10 cellular contexts compared by ENCODE assay signal in genomic region chr1:78855258-78855657, GRCh38.
DNase-seq lines count a peak whose midpoint lies in the region; ATAC-seq and TF ChIP-seq lines count a peak whose summit lies in the region.
"Had no signal": no experiment of that assay in that cellular context is flagged by ENCODE, and none has a peak within 500 bp of the region (broad histone marks: within the 10 kb centered on the region; RNA-seq: fewer than 3 reads in every experiment).

No MANE protein-coding gene starts in this region.

- H3K27ac Mint-ChIP-seq in CD8-positive, alpha-beta T cell, result no peak overlapping the region
- no peak overlapping the region for H3K27ac Mint-ChIP-seq in H9
- H3K27ac Mint-ChIP-seq: natural killer cell treated with Interleukin-12 subunit alpha and Interleukin-12 subunit beta and Interleukin-15 and Interleukin-18, amount 100 ng/mL, for 72 hours had no signal

- H3K79me2 ChIP-seq in H9 (ENCODE audit: insufficient read depth, low read length), result no peaks in the 10 kb centered on the region

- H3K27ac ChIP-seq in CD8-positive, alpha-beta T cell (ENCODE audit: low read depth, low read length), result no peak overlapping the region
- no peak overlapping the region for H3K27ac ChIP-seq in H9 (ENCODE audit: insufficient read length, low read depth, low read length)
- H3K27ac ChIP-seq: esophagus muscularis mucosa had no signal

- no peak overlapping the region for H3T11ph ChIP-seq in H9 (ENCODE audit: low read length)

- H3K18ac ChIP-seq in H9 (ENCODE audit: insufficient read length, low read depth, low read length), result no peak overlapping the region

- POLR2A ChIA-PET in CD8-positive, alpha-beta T cell (lab: Charles Lee), result no interaction called here

- ATAC-seq in GM18870 (IDR thresholded peaks at IDR 0.05; ENCODE audit: unreplicated experiment) (peak; percentile 97), GM21515 (IDR thresholded peaks at IDR 0.05; ENCODE audit: unreplicated experiment) (peak; percentile 96), HG03064 (IDR thresholded peaks at IDR 0.05; ENCODE audit: low read depth, unreplicated experiment) (peak; percentile 97)
- no peak for ATAC-seq in CD8-positive, alpha-beta T cell
- ATAC-seq: natural killer cell treated with Interleukin-12 subunit alpha and Interleukin-12 subunit beta and Interleukin-15 and Interleukin-18, amount 100 ng/mL, for 72 hours had no signal

- no peak overlapping the region for H4K8ac ChIP-seq in H9 (replicated peaks; ENCODE audit: insufficient read length, low read depth, low read length)

- no peak overlapping the region for H2AK5ac ChIP-seq in H9 (ENCODE audit: insufficient read length, low read length)

- H3K79me1 ChIP-seq in H9 (ENCODE audit: insufficient read depth, low read depth, low read length, poor library complexity, severe bottlenecking), result no peaks in the 10 kb centered on the region

- H3K27me3 ChIP-seq in CD8-positive, alpha-beta T cell (ENCODE audit: insufficient read depth, low read length), result no peaks in the 10 kb centered on the region
- H3K27me3 ChIP-seq in H9 (ENCODE audit: insufficient read depth, low read length), result no peaks in the 10 kb centered on the region
- H3K27me3 ChIP-seq: esophagus muscularis mucosa had no signal

- peaks cover 4% of the 10 kb centered on the region for H3K9me3 Mint-ChIP-seq in CD8-positive, alpha-beta T cell
- H3K9me3 Mint-ChIP-seq in H9, result peaks cover 9% of the 10 kb centered on the region in 2 experiments

- CTCF ChIA-PET in CD8-positive, alpha-beta T cell (lab: Charles Lee), result no interaction called here

- H3K4me1 Mint-ChIP-seq in CD8-positive, alpha-beta T cell (ENCODE audit: low read depth), result no peaks in the 10 kb centered on the region
- no peaks in the 10 kb centered on the region; a peak in 1 of 4 replicates for H3K4me1 Mint-ChIP-seq in H9

- H3K9me3 ChIP-seq in CD8-positive, alpha-beta T cell (ENCODE audit: low read length), result no peaks in the 10 kb centered on the region
- no peaks in the 10 kb centered on the region for H3K9me3 ChIP-seq in H9 (ENCODE audit: control insufficient read depth, low read depth, low read length)
- H3K9me3 ChIP-seq: esophagus muscularis mucosa had no signal

- H2BK15ac ChIP-seq in H9 (ENCODE audit: low read depth, low read length), result no peak overlapping the region

- H2BK20ac ChIP-seq in H9 (ENCODE audit: low read depth, low read length, poor library complexity, severe bottlenecking), result no peak overlapping the region

- no peak overlapping the region for H3K4me3 ChIP-seq in CD8-positive, alpha-beta T cell (ENCODE audit: low read depth, low read length)
- H3K4me3 ChIP-seq: esophagus muscularis mucosa had no signal

- no peaks in the 10 kb centered on the region for H3K36me3 ChIP-seq in CD8-positive, alpha-beta T cell (ENCODE audit: insufficient read depth, low read length)
- H3K36me3 ChIP-seq: esophagus muscularis mucosa had no signal

- no peak overlapping the region for H3K23ac ChIP-seq in H9 (ENCODE audit: insufficient read length, low read depth, low read length)

- no peak overlapping the region for H3K4me3 Mint-ChIP-seq in CD8-positive, alpha-beta T cell
- H3K4me3 Mint-ChIP-seq in H9, result no peak overlapping the region
- H3K4me3 Mint-ChIP-seq: natural killer cell treated with Interleukin-12 subunit alpha and Interleukin-12 subunit beta and Interleukin-15 and Interleukin-18, amount 100 ng/mL, for 72 hours had no signal

- DNase-seq in MV-4-11 (lab: John Stamatoyannopoulos, UW) (peak; percentile 65), amygdala (lab: John Stamatoyannopoulos, UW) (no peak), NCI-H774 (lab: John Stamatoyannopoulos, UW) (no peak), H9 (no peak)
- DNase-seq in CD8-positive, alpha-beta T cell, result no peak

- H4K91ac ChIP-seq in H9 (ENCODE audit: insufficient read length, low read depth, low read length), result no peak overlapping the region

- H3K4me2 ChIP-seq in H9 (ENCODE audit: insufficient read depth, insufficient read length, low read length), result no peak overlapping the region

- peaks cover 6% of the 10 kb centered on the region for H3K27me3 Mint-ChIP-seq in CD8-positive, alpha-beta T cell (ENCODE audit: low read depth)
- H3K27me3 Mint-ChIP-seq in H9 (ENCODE audit: low read depth), result no peaks in the 10 kb centered on the region; the same call in 1 of the 2 replicates
- H3K27me3 Mint-ChIP-seq: natural killer cell treated with Interleukin-12 subunit alpha and Interleukin-12 subunit beta and Interleukin-15 and Interleukin-18, amount 100 ng/mL, for 72 hours had no signal

- no peaks in the 10 kb centered on the region for H3K36me3 Mint-ChIP-seq in CD8-positive, alpha-beta T cell
- H3K36me3 Mint-ChIP-seq in H9 (ENCODE audit: insufficient read depth in 1 of 3, low read depth in 3 of 3), result peaks cover 7 to 10% (median 8%) of the 10 kb centered on the region in 3 experiments; a peak in 6 of 7 replicates
- H3K36me3 Mint-ChIP-seq: natural killer cell treated with Interleukin-12 subunit alpha and Interleukin-12 subunit beta and Interleukin-15 and Interleukin-18, amount 100 ng/mL, for 72 hours had no signal

- H2AFZ ChIP-seq in H9 (ENCODE audit: low read length), result no peak overlapping the region

- no peak overlapping the region for H2BK120ac ChIP-seq in H9 (ENCODE audit: low read depth, low read length, poor library complexity, severe bottlenecking)

- H3K14ac ChIP-seq in H9 (ENCODE audit: insufficient read depth, low read length), result no peak overlapping the region

- no peak overlapping the region for H2BK5ac ChIP-seq in H9 (ENCODE audit: insufficient read length, low read length)

- no peak overlapping the region for H3K4ac ChIP-seq in H9 (ENCODE audit: low read depth, low read length)

- no peak overlapping the region for H4K5ac ChIP-seq in H9 (ENCODE audit: insufficient read length, low read depth, low read length)

- intact Hi-C loops in CD8-positive, alpha-beta T cell (cut with DNase I, micrococcal nuclease), result no loop called here

- H4K20me1 ChIP-seq in H9 (ENCODE audit: control insufficient read depth, insufficient read depth, insufficient read length), result no peaks in the 10 kb centered on the region

- H2BK12ac ChIP-seq in H9 (ENCODE audit: insufficient read length, low read depth, low read length), result no peak overlapping the region

- no peak overlapping the region for H3K56ac ChIP-seq in H9 (ENCODE audit: insufficient read length, low read depth, low read length)

- no peak for TF ChIP-seq CTCF in CD8-positive, alpha-beta T cell (IDR thresholded peaks at IDR 0.05)
- no peak for TF ChIP-seq CTCF in H9 (conservative IDR thresholded peaks at IDR 0.05)

- H3K9ac ChIP-seq in H9 (ENCODE audit: extremely low read depth, insufficient read length, low read length), result no peak overlapping the region

- no peaks in the 10 kb centered on the region for H3K23me2 ChIP-seq in H9 (ENCODE audit: insufficient read length, low read depth, low read length, poor library complexity, severe bottlenecking)

- no peaks in the 10 kb centered on the region for H3K4me1 ChIP-seq in CD8-positive, alpha-beta T cell (ENCODE audit: insufficient read depth, low read length)
- H3K4me1 ChIP-seq in H9 (ENCODE audit: insufficient read depth, low read length), result no peaks in the 10 kb centered on the region
- H3K4me1 ChIP-seq: esophagus muscularis mucosa had no signal
